23 cellular contexts compared by ENCODE assay signal in the genomic region with DNA sequence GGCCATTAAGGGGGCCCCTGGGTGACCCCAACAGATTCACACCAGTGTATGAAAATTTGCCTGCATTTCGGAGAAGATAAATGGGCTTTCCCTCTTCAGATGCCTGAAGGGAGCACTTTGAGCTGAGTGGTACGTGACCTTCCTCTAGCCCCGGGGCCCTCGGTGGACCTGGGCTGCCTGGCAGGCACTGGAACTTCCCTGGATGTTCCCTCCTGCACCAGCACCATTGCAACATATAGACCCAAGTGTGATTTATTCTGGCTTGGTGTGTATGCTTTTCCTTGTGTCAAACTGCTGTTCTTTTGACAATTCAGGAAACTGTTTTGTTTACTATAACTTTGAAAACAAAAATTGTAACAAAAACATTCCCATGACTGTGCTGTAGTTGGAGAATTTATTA.
"Had no signal": no experiment of that assay in that cellular context is flagged by ENCODE, and none has a peak within 500 bp of the region (broad histone marks: within the 10 kb centered on the region; RNA-seq: fewer than 3 reads in every experiment).

No MANE protein-coding gene starts in this region.

- H2AFZ ChIP-seq: neural progenitor cell had no signal

- H3K27me3 ChIP-seq: left lung, neural progenitor cell, pancreas, right lobe of liver, upper lobe of left lung, uterus had no signal

- H3K4me1 ChIP-seq: heart right ventricle, left lung, lower lobe of right lung, neural progenitor cell, pancreas, prostate gland, upper lobe of left lung, uterus had no signal

- H3K9me3 ChIP-seq: left lung, lower lobe of right lung, pancreas, prostate gland, right lobe of liver, uterus had no signal

- H3K4me2 ChIP-seq: neural progenitor cell had no signal

- DNase-seq: cerebellar nuclear complex; heart right ventricle; hypothalamus; left lung; lower lobe of right lung; midbrain; nucleus accumbens; pancreas; stimulated activated CD4-positive, alpha-beta T cell treated with anti-CD3 and anti-CD28 coated beads, Interleukin-15, amount 100 ng/mL, for 24 hours; stimulated activated CD4-positive, alpha-beta T cell treated with anti-CD3 and anti-CD28 coated beads, Interleukin-1b, Interleukin-23, amount 100 ng/mL, for 48 hours; stimulated activated CD4-positive, alpha-beta T cell treated with anti-CD3 and anti-CD28 coated beads, Interleukin-4, amount 100 ng/mL, for 24 hours; stimulated activated naive CD8-positive, alpha-beta T cell treated with anti-CD3 and anti-CD28 coated beads, Interleukin-15, amount 100 ng/mL, for 72 hours; substantia nigra; upper lobe of left lung; uterus had no signal

- H3K27ac ChIP-seq: heart right ventricle, left lung, lower lobe of right lung, neural progenitor cell, pancreas, prostate gland, right lobe of liver, upper lobe of left lung, uterus had no signal

- H3K4me3 ChIP-seq: heart right ventricle, left lung, lower lobe of right lung, neural progenitor cell, pancreas, prostate gland, right lobe of liver, upper lobe of left lung, uterus had no signal

- FAIRE-seq: colon, frontal cortex, islet of Langerhans, pancreas had no signal

- H3K36me3 ChIP-seq: heart right ventricle, left lung, lower lobe of right lung, neural progenitor cell, pancreas, prostate gland, right lobe of liver, upper lobe of left lung, uterus had no signal

- ATAC-seq: heart right ventricle; left lung; lower lobe of right lung; natural killer cell treated with Interleukin-12 subunit alpha and Interleukin-12 subunit beta and Interleukin-15 and Interleukin-18, amount 100 ng/mL, for 72 hours; pancreas; right lobe of liver; stimulated activated memory B cell treated with anti-CD40 and anti-IgM and Interleukin-4, amounts not matched to agents 10 μg/mL and 1 μg/mL and 100 μg/mL, for 72 hours; stimulated activated naive CD8-positive, alpha-beta T cell treated with anti-CD3 and anti-CD28 coated beads, Interleukin-15, amount 100 ng/mL, for 72 hours had no signal
